ENCODE assay signal across 26 cellular contexts in genomic region chr4:140406292-140406691, GRCh38. TPM values are rescaled to one million over a fixed set of nuclear protein-coding genes. Genes with fewer than 3 reads are reported as not detected.
"Had no signal": no experiment of that assay in that cellular context is flagged by ENCODE, and none has a peak within 500 bp of the region (broad histone marks: within the 10 kb centered on the region; RNA-seq: fewer than 3 reads in every experiment).

No MANE protein-coding gene starts in this region.

- H3K4me1 Mint-ChIP-seq: activated B cell treated with CpG ODN at 0.5 μM for 24 hours; activated CD4-positive, alpha-beta memory T cell treated with anti-CD3 and anti-CD28 coated beads, Interleukin-2, amount 10 ng/mL, durations not matched to agents 7 days and 5 days; activated CD4-positive, alpha-beta T cell treated with anti-CD3 and anti-CD28 coated beads, Interleukin-2, amount 10 ng/mL, durations not matched to agents 7 days and 5 days; activated naive CD4-positive, alpha-beta T cell treated with anti-CD3 and anti-CD28 coated beads, Interleukin-2, amount 50 U/mL, for 24 hours; activated naive CD8-positive, alpha-beta T cell treated with anti-CD3 and anti-CD28 coated beads, Interleukin-2, amount 10 ng/mL, durations not matched to agents 7 days and 5 days; brain; T-helper 17 cell had no signal

- H3K4me3 ChIP-seq: ascending aorta, breast epithelium, cardiac muscle cell, colonic mucosa, esophagus squamous epithelium had no signal

- H3K4me1 ChIP-seq: ascending aorta, breast epithelium, colonic mucosa, esophagus squamous epithelium had no signal

- H3K9me3 Mint-ChIP-seq: activated B cell treated with CpG ODN at 0.5 μM for 24 hours; activated CD4-positive, alpha-beta memory T cell treated with anti-CD3 and anti-CD28 coated beads, Interleukin-2, amount 10 ng/mL, durations not matched to agents 7 days and 5 days; activated CD4-positive, alpha-beta T cell treated with anti-CD3 and anti-CD28 coated beads, Interleukin-2, amount 10 ng/mL, durations not matched to agents 7 days and 5 days; activated naive CD4-positive, alpha-beta T cell treated with anti-CD3 and anti-CD28 coated beads for 36 hours; activated naive CD4-positive, alpha-beta T cell treated with anti-CD3 and anti-CD28 coated beads, Interleukin-2, amount 50 U/mL, for 24 hours; activated naive CD8-positive, alpha-beta T cell treated with anti-CD3 and anti-CD28 coated beads, Interleukin-2, amount 10 ng/mL, durations not matched to agents 7 days and 5 days; activated T-helper 2 cell treated with anti-CD3 and anti-CD28 coated beads, Interferon-gamma antibody, Interleukin-2, Interleukin-4, amounts not matched to agents 10 μg/mL and 5 μg/mL and 100 μg/mL, durations not matched to agents 14 hours and 24 hours and 36 hours; brain; T-helper 2 cell treated with Interferon-gamma antibody and Interleukin-4, amounts not matched to agents 5 μg/mL and 100 μg/mL, for 36 hours had no signal

- H3K27ac Mint-ChIP-seq: activated B cell treated with CpG ODN at 0.5 μM for 24 hours; activated CD4-positive, alpha-beta memory T cell treated with anti-CD3 and anti-CD28 coated beads, Interleukin-2, amount 10 ng/mL, durations not matched to agents 7 days and 5 days; activated CD4-positive, alpha-beta T cell treated with anti-CD3 and anti-CD28 coated beads, Interleukin-2, amount 10 ng/mL, durations not matched to agents 7 days and 5 days; activated naive CD4-positive, alpha-beta T cell treated with anti-CD3 and anti-CD28 coated beads for 36 hours; activated naive CD4-positive, alpha-beta T cell treated with anti-CD3 and anti-CD28 coated beads, Interleukin-2, amount 50 U/mL, for 24 hours; activated naive CD8-positive, alpha-beta T cell treated with anti-CD3 and anti-CD28 coated beads, Interleukin-2, amount 10 ng/mL, durations not matched to agents 7 days and 5 days; activated T-helper 2 cell treated with anti-CD3 and anti-CD28 coated beads, Interferon-gamma antibody, Interleukin-2, Interleukin-4, amounts not matched to agents 10 μg/mL and 5 μg/mL and 100 μg/mL, durations not matched to agents 14 hours and 24 hours and 36 hours; brain; T-helper 17 cell; T-helper 2 cell treated with Interferon-gamma antibody and Interleukin-4, amounts not matched to agents 5 μg/mL and 100 μg/mL, for 36 hours had no signal

- H3K27me3 Mint-ChIP-seq: brain had no signal

- H3K36me3 ChIP-seq: ascending aorta, breast epithelium, cardiac muscle cell, colonic mucosa, esophagus squamous epithelium, WERI-Rb-1 had no signal

- H3K27me3 ChIP-seq: ascending aorta, breast epithelium, cardiac muscle cell, colonic mucosa, esophagus squamous epithelium had no signal

- ATAC-seq: T-helper 17 cell had no signal

- H3K4me3 Mint-ChIP-seq: activated B cell treated with CpG ODN at 0.5 μM for 24 hours; activated CD4-positive, alpha-beta memory T cell treated with anti-CD3 and anti-CD28 coated beads, Interleukin-2, amount 10 ng/mL, durations not matched to agents 7 days and 5 days; activated CD4-positive, alpha-beta T cell treated with anti-CD3 and anti-CD28 coated beads, Interleukin-2, amount 10 ng/mL, durations not matched to agents 7 days and 5 days; activated naive CD4-positive, alpha-beta T cell treated with anti-CD3 and anti-CD28 coated beads for 36 hours; activated naive CD4-positive, alpha-beta T cell treated with anti-CD3 and anti-CD28 coated beads, Interleukin-2, amount 50 U/mL, for 24 hours; activated naive CD8-positive, alpha-beta T cell treated with anti-CD3 and anti-CD28 coated beads, Interleukin-2, amount 10 ng/mL, durations not matched to agents 7 days and 5 days; brain; T-helper 17 cell; T-helper 2 cell treated with Interferon-gamma antibody and Interleukin-4, amounts not matched to agents 5 μg/mL and 100 μg/mL, for 36 hours had no signal

- H3K36me3 Mint-ChIP-seq: activated naive CD4-positive, alpha-beta T cell treated with anti-CD3 and anti-CD28 coated beads, Interleukin-2, amount 50 U/mL, for 24 hours; activated naive CD8-positive, alpha-beta T cell treated with anti-CD3 and anti-CD28 coated beads, Interleukin-2, amount 10 ng/mL, durations not matched to agents 7 days and 5 days had no signal

- DNase-seq: activated B cell treated with CpG ODN at 0.5 μM for 24 hours; activated CD4-positive, alpha-beta memory T cell treated with anti-CD3 and anti-CD28 coated beads, Interleukin-2, amount 10 ng/mL, durations not matched to agents 7 days and 5 days; activated CD4-positive, alpha-beta T cell treated with anti-CD3 and anti-CD28 coated beads, Interleukin-2, amount 10 ng/mL, durations not matched to agents 7 days and 5 days; activated CD4-positive, alpha-beta T cell treated with anti-CD3 and anti-CD28 coated beads, Interleukin-2, amount 50 U/mL, for 4 hours; activated CD8-positive, alpha-beta memory T cell treated with anti-CD3 and anti-CD28 coated beads, Interleukin-2, amount 50 U/mL, for 48 hours; activated effector memory CD4-positive, alpha-beta T cell treated with anti-CD3 and anti-CD28 coated beads, Interleukin-2, amount 50 U/mL, for 16 hours; activated naive CD4-positive, alpha-beta T cell treated with anti-CD3 and anti-CD28 coated beads for 36 hours; activated naive CD8-positive, alpha-beta T cell treated with anti-CD3 and anti-CD28 coated beads, Interleukin-2, amount 10 ng/mL, durations not matched to agents 7 days and 5 days; central memory CD4-positive, alpha-beta T cell; cerebellar nuclear complex; colonic mucosa; effector CD8-positive, alpha-beta T cell; esophagus squamous epithelium; head of caudate nucleus; T-helper 1 cell; T-helper 17 cell; T1000; WERI-Rb-1 had no signal

- H3K27ac ChIP-seq: ascending aorta, breast epithelium, cardiac muscle cell, colonic mucosa, epithelial cell of prostate, esophagus squamous epithelium, WERI-Rb-1 had no signal

- H3K9me3 ChIP-seq: ascending aorta, breast epithelium, colonic mucosa, esophagus squamous epithelium had no signal

RNA-seq across cellular contexts. Expression of gene CLGN, which starts 21.2 kb away (rescaled TPM):
- total RNA-seq: activated B cell treated with CpG ODN at 0.5 μM for 24 hours; activated naive CD8-positive, alpha-beta T cell treated with anti-CD3 and anti-CD28 coated beads, Interleukin-2, amount 10 ng/mL, durations not matched to agents 7 days and 5 days; ascending aorta; T-helper 17 cell had no signal
